12 cellular contexts compared by ENCODE assay signal in the genomic region with DNA sequence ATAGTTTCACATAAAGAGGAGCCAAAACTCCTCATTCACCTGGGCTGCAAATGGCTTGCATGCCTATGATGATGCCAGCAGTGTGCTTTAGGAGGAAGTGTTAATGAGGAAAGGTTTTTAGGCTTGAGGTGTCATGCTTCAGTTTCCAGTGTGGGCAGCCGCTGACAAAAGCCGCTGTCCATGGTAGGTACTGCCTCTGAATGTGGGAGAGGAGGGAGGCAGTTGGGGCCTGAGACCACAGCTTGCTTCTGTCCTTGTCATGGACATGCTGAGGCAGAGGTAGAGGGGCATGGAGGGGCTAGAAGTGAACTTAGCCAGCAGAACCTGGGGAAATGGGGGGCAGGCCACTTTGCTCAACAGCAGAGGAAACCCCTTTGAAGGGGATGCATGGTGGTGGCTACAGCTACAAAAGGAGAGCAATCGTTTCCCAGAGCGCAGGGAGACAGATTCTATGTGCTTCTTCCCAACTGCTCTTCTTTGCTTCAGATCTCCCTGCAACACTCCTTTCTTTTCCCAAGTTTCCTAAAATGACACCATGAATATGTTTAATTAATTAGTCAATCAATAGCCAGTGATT.
DNase-seq lines count a peak whose midpoint lies in the region; ATAC-seq, FAIRE-seq and TF ChIP-seq lines count a peak whose summit lies in the region.
"Had no signal": no experiment of that assay in that cellular context is flagged by ENCODE, and none has a peak within 500 bp of the region (broad histone marks: within the 10 kb centered on the region; RNA-seq: fewer than 3 reads in every experiment).

No MANE protein-coding gene starts in this region.

- DNase-seq in HepG2 (ENCODE audit: low spot score) (no peak), right lobe of liver (no peak), RKO (ENCODE audit: low spot score) (peak; percentile 11), glutamatergic neuron (no peak), anterior cingulate cortex (lab: John Stamatoyannopoulos, UW) (no peak), NCI-H1048 (lab: John Stamatoyannopoulos, UW) (no peak)
- DNase-seq: NCI-H1092 treated with DMSO at 0.1 percent for 48 hours, NCI-H69, T-cell had no signal

- H3K27ac Mint-ChIP-seq in glutamatergic neuron (ENCODE audit: unreplicated experiment): peak overlapping the region; percentile 83
- H3K27ac Mint-ChIP-seq: T-cell had no signal

- H3K4me3 ChIP-seq in HepG2 (replicated peaks in 1 of 3; ENCODE audit: insufficient read depth in 1 of 3, low read depth in 2 of 3, low read length in 3 of 3) (no peak overlapping the region), right lobe of liver (no peak overlapping the region)
- H3K4me3 ChIP-seq: thoracic aorta had no signal

- H3K4me1 Mint-ChIP-seq in glutamatergic neuron (ENCODE audit: low read depth, unreplicated experiment): peaks cover 40% of the 10 kb centered on the region
- H3K4me1 Mint-ChIP-seq: T-cell had no signal

- no peaks in the 10 kb centered on the region for H3K79me2 ChIP-seq in HepG2 (ENCODE audit: insufficient read depth, low read length)

- H3K27me3 ChIP-seq in HepG2 (ENCODE audit: control insufficient read depth in 1 of 2, insufficient read depth in 2 of 2, low read length in 2 of 2): no peaks in the 10 kb centered on the region
- no peaks in the 10 kb centered on the region for H3K27me3 ChIP-seq in right lobe of liver

- no peak for TF ChIP-seq CTCF in HepG2 (CRISPR knock-in tag; IDR thresholded peaks at IDR 0.05)
- no peak for TF ChIP-seq CTCF in right lobe of liver (IDR thresholded peaks at IDR 0.05)
- no peak for TF ChIP-seq CTCF in glutamatergic neuron (IDR thresholded peaks at IDR 0.05; ENCODE audit: partially characterized antibody, unreplicated experiment)

- H4K20me1 ChIP-seq in HepG2 (ENCODE audit: insufficient read depth, low read length): no peaks in the 10 kb centered on the region; the same call in 1 of the 2 replicates

- no peaks in the 10 kb centered on the region for H3K9me3 ChIP-seq in HepG2 (ENCODE audit: low read length)
- no peaks in the 10 kb centered on the region for H3K9me3 ChIP-seq in right lobe of liver
- H3K9me3 ChIP-seq: thoracic aorta had no signal

- H3K27me3 Mint-ChIP-seq in glutamatergic neuron (ENCODE audit: unreplicated experiment): peaks cover 4% of the 10 kb centered on the region

- POLR2A ChIA-PET in HepG2 (lab: Yijun Ruan, JAX): no interaction called here

- CTCF ChIA-PET in HepG2 (lab: Yijun Ruan, JAX; ENCODE audit: low intra/inter-chr PET ratio, low total read pairs): no interaction called here

- TF ChIP-seq POLR2A in HepG2 (IDR thresholded peaks at IDR 0.05; ENCODE audit: insufficient read depth in 1 of 2, low read depth in 2 of 2, low read length in 2 of 2): no peak
- TF ChIP-seq POLR2A in right lobe of liver (IDR thresholded peaks at IDR 0.05): no peak

- H3K4me3 Mint-ChIP-seq in glutamatergic neuron (ENCODE audit: unreplicated experiment): peak overlapping the region; percentile 51
- H3K4me3 Mint-ChIP-seq: T-cell had no signal

- no peak overlapping the region for H3K4me2 ChIP-seq in HepG2 (ENCODE audit: low read depth, low read length)

- H3K36me3 Mint-ChIP-seq in glutamatergic neuron (ENCODE audit: unreplicated experiment): no peaks in the 10 kb centered on the region
- H3K36me3 Mint-ChIP-seq: T-cell had no signal

- H2AFZ ChIP-seq in HepG2 (ENCODE audit: low read length): no peak overlapping the region

- TF ChIP-seq RAD21 in HepG2 (CRISPR knock-in tag; IDR thresholded peaks at IDR 0.05): no peak

- H3K9me3 Mint-ChIP-seq in glutamatergic neuron (ENCODE audit: unreplicated experiment): peaks cover 6% of the 10 kb centered on the region
- H3K9me3 Mint-ChIP-seq: T-cell had no signal

- no peak for TF ChIP-seq EP300 in HepG2 (IDR thresholded peaks at IDR 0.05; ENCODE audit: low read depth in 2 of 2, low read length in 2 of 2)
- TF ChIP-seq EP300 in HepG2 (CRISPR knock-in tag; IDR thresholded peaks at IDR 0.05; ENCODE audit: borderline replicate concordance): no peak

- peak; percentile 52; the same call in 2 of the 3 replicates for ATAC-seq in HepG2
- ATAC-seq in right lobe of liver: no peak
- ATAC-seq in HG03439 (IDR thresholded peaks at IDR 0.05; ENCODE audit: unreplicated experiment): no peak
- ATAC-seq in GM18498 (IDR thresholded peaks at IDR 0.05; ENCODE audit: unreplicated experiment): no peak
- ATAC-seq: T-cell had no signal

- no peak overlapping the region for H3K9ac ChIP-seq in HepG2 (ENCODE audit: insufficient read depth, low read depth, low read length)

- H3K4me1 ChIP-seq in HepG2 (ENCODE audit: insufficient read depth, low read length) (no peaks in the 10 kb centered on the region), right lobe of liver (no peaks in the 10 kb centered on the region)

- in situ Hi-C loops in HepG2 (cut with HindIII; ENCODE audit: extremely low pct_ligation_motif_present, low pct_unique_long_range_greater_than_20kb): no loop called here

- H3K36me3 ChIP-seq in HepG2 (replicated peaks in 1 of 2; ENCODE audit: control insufficient read depth in 1 of 2, insufficient read depth in 2 of 2, low read length in 2 of 2) (no peaks in the 10 kb centered on the region), right lobe of liver (no peaks in the 10 kb centered on the region)
- H3K36me3 ChIP-seq: thoracic aorta had no signal

- no peak for FAIRE-seq in HepG2 (lab: Jason Lieb, UNC)

- intact Hi-C loops in HepG2 (cut with micrococcal nuclease; ENCODE audit: unreplicated experiment) (no loop called here), right lobe of liver (cut with DNase I) (no loop called here)

- no TSS peak for BruUV-seq in HepG2 (replicated peaks; lab: Mats Ljungman, UMichigan)

- no peak overlapping the region for H3K27ac ChIP-seq in HepG2 (ENCODE audit: extremely low read length, insufficient read depth, low read length)
- H3K27ac ChIP-seq in right lobe of liver: no peak overlapping the region
- H3K27ac ChIP-seq: thoracic aorta had no signal

- 62% methylated on average over 4 of the region's 4 CpGs for WGBS in HepG2 (ENCODE audit: low lambda C conversion rate)
- WGBS in right lobe of liver (ENCODE audit: insufficient coverage, low coverage, low lambda C conversion rate, missing lambda C conversion rate): 60% methylated on average over 4 of the region's 4 CpGs

TF ChIP-seq in HepG2, 621 proteins besides CTCF, POLR2A, EP300 and RAD21 (continues in another document):
- TF ChIP-seq ZNF570 (CRISPR knock-in tag; IDR thresholded peaks at IDR 0.05; ENCODE audit: borderline replicate concordance) (no peak), MIER2 (CRISPR knock-in tag; IDR thresholded peaks at IDR 0.05) (peak; percentile 94), WIZ (CRISPR knock-in tag; IDR thresholded peaks at IDR 0.05) (peak; percentile 71; the same call in 1 of the 2 replicates)
- TF ChIP-seq, protein P1, sequence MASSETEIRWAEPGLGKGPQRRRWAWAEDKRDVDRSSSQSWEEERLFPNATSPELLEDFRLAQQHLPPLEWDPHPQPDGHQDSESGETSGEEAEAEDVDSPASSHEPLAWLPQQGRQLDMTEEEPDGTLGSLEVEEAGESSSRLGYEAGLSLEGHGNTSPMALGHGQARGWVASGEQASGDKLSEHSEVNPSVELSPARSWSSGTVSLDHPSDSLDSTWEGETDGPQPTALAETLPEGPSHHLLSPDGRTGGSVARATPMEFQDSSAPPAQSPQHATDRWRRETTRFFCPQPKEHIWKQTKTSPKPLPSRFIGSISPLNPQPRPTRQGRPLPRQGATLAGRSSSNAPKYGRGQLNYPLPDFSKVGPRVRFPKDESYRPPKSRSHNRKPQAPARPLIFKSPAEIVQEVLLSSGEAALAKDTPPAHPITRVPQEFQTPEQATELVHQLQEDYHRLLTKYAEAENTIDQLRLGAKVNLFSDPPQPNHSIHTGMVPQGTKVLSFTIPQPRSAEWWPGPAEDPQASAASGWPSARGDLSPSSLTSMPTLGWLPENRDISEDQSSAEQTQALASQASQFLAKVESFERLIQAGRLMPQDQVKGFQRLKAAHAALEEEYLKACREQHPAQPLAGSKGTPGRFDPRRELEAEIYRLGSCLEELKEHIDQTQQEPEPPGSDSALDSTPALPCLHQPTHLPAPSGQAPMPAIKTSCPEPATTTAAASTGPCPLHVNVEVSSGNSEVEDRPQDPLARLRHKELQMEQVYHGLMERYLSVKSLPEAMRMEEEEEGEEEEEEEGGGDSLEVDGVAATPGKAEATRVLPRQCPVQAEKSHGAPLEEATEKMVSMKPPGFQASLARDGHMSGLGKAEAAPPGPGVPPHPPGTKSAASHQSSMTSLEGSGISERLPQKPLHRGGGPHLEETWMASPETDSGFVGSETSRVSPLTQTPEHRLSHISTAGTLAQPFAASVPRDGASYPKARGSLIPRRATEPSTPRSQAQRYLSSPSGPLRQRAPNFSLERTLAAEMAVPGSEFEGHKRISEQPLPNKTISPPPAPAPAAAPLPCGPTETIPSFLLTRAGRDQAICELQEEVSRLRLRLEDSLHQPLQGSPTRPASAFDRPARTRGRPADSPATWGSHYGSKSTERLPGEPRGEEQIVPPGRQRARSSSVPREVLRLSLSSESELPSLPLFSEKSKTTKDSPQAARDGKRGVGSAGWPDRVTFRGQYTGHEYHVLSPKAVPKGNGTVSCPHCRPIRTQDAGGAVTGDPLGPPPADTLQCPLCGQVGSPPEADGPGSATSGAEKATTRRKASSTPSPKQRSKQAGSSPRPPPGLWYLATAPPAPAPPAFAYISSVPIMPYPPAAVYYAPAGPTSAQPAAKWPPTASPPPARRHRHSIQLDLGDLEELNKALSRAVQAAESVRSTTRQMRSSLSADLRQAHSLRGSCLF (CRISPR knock-in tag; IDR thresholded peaks at IDR 0.05; ENCODE audit: borderline replicate concordance): no peak
